ENCODE assay signal across 15 cellular contexts in the genomic region with DNA sequence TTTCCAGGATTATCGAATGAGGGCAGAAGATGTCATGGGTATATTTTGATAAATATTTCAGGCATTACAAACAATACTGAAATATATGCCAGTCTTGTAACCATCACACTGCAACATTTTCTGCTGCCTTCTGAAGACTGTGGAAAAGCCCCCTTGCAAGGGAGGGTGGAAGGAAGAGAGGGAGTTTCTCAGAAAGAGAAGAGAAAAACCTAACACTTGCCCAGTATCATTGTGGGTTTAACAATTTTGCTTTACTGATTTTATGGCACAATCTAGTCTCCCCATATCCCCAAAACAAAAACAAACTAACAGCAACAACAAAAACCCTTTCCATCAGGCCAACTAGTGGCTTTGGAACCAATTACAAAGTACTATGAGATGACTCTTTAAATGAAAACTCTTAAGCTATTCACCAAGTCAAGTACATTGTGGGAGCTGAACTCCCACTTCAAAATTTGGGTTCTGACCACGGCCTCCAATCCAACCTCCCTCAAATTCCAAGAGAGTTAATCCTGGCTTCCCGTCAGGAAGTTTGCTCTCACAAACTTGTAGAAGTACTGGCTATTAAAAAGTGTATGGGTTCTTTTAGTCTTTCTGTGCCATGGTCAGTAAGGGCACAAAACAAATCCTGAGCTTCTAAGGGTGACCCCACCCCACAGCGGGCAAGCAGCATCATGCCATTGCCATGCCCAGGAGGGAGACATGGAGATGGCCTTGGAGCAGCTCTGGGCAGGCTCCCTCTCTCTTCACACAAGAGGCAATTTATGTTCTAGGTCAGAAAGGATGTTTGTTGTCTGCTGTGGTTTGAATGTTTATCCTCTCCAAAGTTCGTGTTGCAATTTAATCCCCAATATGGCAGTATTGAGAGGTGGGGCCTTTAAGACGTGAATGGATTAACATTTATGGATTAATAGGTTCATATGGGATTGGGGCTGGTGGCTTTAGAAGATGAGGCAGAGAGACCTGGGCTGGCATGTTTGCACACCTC.
A peak's percentile ranks its signal among the peaks of the same experiment; 100 is the strongest.
DNase-seq lines count a peak whose midpoint lies in the region; ATAC-seq and TF ChIP-seq lines count a peak whose summit lies in the region.
"Had no signal": no experiment of that assay in that cellular context is flagged by ENCODE, and none has a peak within 500 bp of the region (broad histone marks: within the 10 kb centered on the region; RNA-seq: fewer than 3 reads in every experiment).

No MANE protein-coding gene starts in this region.

- H3K4me3 ChIP-seq in muscle layer of colon (ENCODE audit: low read depth in 1 of 2, low read length in 2 of 2) (no peak overlapping the region), subcutaneous abdominal adipose tissue (ENCODE audit: low read depth in 1 of 5, low read length in 5 of 5) (no peak overlapping the region)
- H3K4me3 ChIP-seq: pancreas had no signal

- TF ChIP-seq CTCF in GM13977 (IDR thresholded peaks at IDR 0.05; ENCODE audit: extremely low read depth, insufficient read depth, missing control alignments) = no peak

- H3K27me3 ChIP-seq in muscle layer of colon (ENCODE audit: control insufficient read depth in 1 of 2, insufficient read depth in 2 of 2, low read length in 2 of 2) (no peaks in the 10 kb centered on the region), subcutaneous abdominal adipose tissue (ENCODE audit: control insufficient read depth in 5 of 5, insufficient read depth in 4 of 5, low read length in 5 of 5) (no peaks in the 10 kb centered on the region)
- H3K27me3 ChIP-seq: pancreas had no signal

- no peak for ATAC-seq in HG03442 (IDR thresholded peaks at IDR 0.05; ENCODE audit: unreplicated experiment)

- no peaks in the 10 kb centered on the region for H3K9me3 ChIP-seq in muscle layer of colon (ENCODE audit: low read length)
- no peaks in the 10 kb centered on the region for H3K9me3 ChIP-seq in subcutaneous abdominal adipose tissue (ENCODE audit: control insufficient read depth in 5 of 5, low read length in 5 of 5)
- H3K9me3 ChIP-seq: pancreas had no signal

- H3K9ac ChIP-seq in muscle layer of colon (ENCODE audit: low read length) = no peak overlapping the region
- H3K9ac ChIP-seq in subcutaneous abdominal adipose tissue (ENCODE audit: low read length in 5 of 5) = no peak overlapping the region

- in situ Hi-C loops in GM13977 (cut with MboI; ENCODE audit: low pct_unique_long_range_greater_than_20kb, low sequenced_read_pairs, unreplicated experiment) = no loop called here

- peak overlapping the region; percentile 45 for H3K27ac ChIP-seq in muscle layer of colon (ENCODE audit: low read depth, low read length)
- peak overlapping the region; percentile 61 for H3K27ac ChIP-seq in subcutaneous abdominal adipose tissue (ENCODE audit: low read depth, low read length)
- H3K27ac ChIP-seq: pancreas had no signal

- H3K4me1 ChIP-seq in muscle layer of colon (ENCODE audit: insufficient read depth, low read length) (peaks cover 64% of the 10 kb centered on the region), subcutaneous abdominal adipose tissue (ENCODE audit: control insufficient read depth in 5 of 5, insufficient read depth in 5 of 5, low read length in 5 of 5) (peaks cover 5 to 62% (median 48%) of the 10 kb centered on the region in 5 donors)
- H3K4me1 ChIP-seq: pancreas had no signal

- H3K36me3 ChIP-seq in muscle layer of colon (ENCODE audit: insufficient read depth, low read length) = no peaks in the 10 kb centered on the region
- H3K36me3 ChIP-seq in subcutaneous abdominal adipose tissue (ENCODE audit: control insufficient read depth in 5 of 5, insufficient read depth in 5 of 5, low read length in 5 of 5) = no peaks in the 10 kb centered on the region
- H3K36me3 ChIP-seq: pancreas had no signal

- peak; percentile 30 for DNase-seq in GM03348 (ENCODE audit: low spot score)
- DNase-seq in amniotic epithelial cell (ENCODE audit: low read depth) = peak; percentile 80
- no peak for DNase-seq in GM19240 (ENCODE audit: insufficient read length, low spot score)
- no peak for DNase-seq in GM13977 (ENCODE audit: low spot score)
- DNase-seq in kidney glomerular epithelial cell (lab: John Stamatoyannopoulos, UW) = no peak
- DNase-seq: activated naive CD4-positive, alpha-beta T cell treated with Interleukin-2 at 50 U/mL for 16 hours; Calu3; Kasumi-1; NCI-H187; NCI-H526 treated with DMSO at 0.1 percent for 48 hours; pancreas; stimulated activated CD4-positive, alpha-beta T cell treated with anti-CD3 and anti-CD28 coated beads, Interleukin-12 subunit alpha, Interleukin-12 subunit beta, amount 100 ng/mL, for 4 hours had no signal

Comparison
In these comparisons a context has a peak if more than half of its experiments do, and no peak if none do; other contexts are left out.
1. DNase-seq: peak in GM03348 (single experiment) and amniotic epithelial cell (single experiment); none in GM19240 (single experiment), GM13977 (single experiment) and kidney glomerular epithelial cell (single experiment).